In the genomic region with DNA sequence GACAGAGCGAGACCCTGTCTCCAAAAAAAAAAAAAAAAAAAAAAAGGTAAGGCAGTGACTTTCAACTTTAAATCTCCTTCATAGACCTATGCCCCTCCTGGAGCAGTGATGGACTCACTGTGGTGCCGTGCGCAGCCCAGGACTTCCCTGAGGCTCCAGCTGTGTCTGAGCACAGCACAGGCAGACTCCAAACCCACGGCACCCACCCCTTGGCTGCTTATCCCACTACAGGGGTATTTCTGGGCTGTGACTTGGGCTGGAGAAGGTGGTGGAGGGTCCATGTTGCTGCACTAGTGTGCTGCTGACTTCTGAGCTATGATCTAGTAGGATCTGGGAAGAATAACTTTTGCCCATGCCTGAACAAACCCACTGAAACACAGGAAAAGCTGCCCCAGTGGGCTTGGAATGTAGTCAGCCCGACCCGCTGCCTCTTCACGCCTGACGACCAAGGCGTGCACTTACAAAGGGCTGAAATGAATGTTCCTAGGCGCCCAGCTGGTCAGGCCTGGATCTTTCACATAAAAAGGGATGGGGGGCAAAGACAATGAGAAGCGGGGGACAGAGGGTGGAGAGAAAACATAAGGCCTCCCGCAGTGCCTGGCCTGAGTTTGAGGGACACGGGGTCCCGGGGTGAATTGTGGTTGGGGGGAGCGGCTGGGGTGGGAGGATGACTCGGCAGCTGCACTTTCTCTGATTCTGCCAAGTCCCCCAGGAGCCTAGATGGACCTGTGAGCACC, we compare ENCODE assay signal across 13 cellular contexts.
"Had no signal": no experiment of that assay in that cellular context is flagged by ENCODE, and none has a peak within 500 bp of the region (broad histone marks: within the 10 kb centered on the region; RNA-seq: fewer than 3 reads in every experiment).

No MANE protein-coding gene starts in this region.

- DNase-seq: activated CD4-positive, alpha-beta memory T cell treated with anti-CD3 and anti-CD28 coated beads for 36 hours; activated CD4-positive, alpha-beta T cell treated with anti-CD3 and anti-CD28 coated beads for 4 hours; activated gamma-delta T cell; activated T-cell treated with anti-CD3 and anti-CD28 coated beads, Interleukin-2, amount 50 U/mL, for 4 hours; effector memory CD4-positive, alpha-beta T cell; esophagus squamous epithelium; immature natural killer cell; mesendoderm; naive thymus-derived CD8-positive, alpha-beta T cell; retina; SW 1271; T-helper 2 cell had no signal

- ATAC-seq: activated T-cell treated with anti-CD3 and anti-CD28 coated beads, Interleukin-2, amount 50 U/mL, for 4 hours; naive thymus-derived CD8-positive, alpha-beta T cell had no signal

- H3K27ac ChIP-seq: esophagus squamous epithelium, thoracic aorta had no signal

- H3K4me3 ChIP-seq: esophagus squamous epithelium, thoracic aorta had no signal
